ENCODE assay signal across 32 cellular contexts in genomic region chr3:188383763-188384162, GRCh38.
"Had no signal": no experiment of that assay in that cellular context is flagged by ENCODE, and none has a peak within 500 bp of the region (broad histone marks: within the 10 kb centered on the region; RNA-seq: fewer than 3 reads in every experiment).

No MANE protein-coding gene starts in this region.

- ATAC-seq: esophagus mucosa, heart left ventricle, left ventricle myocardium superior had no signal

- DNase-seq: activated CD4-positive, alpha-beta memory T cell treated with anti-CD3 and anti-CD28 coated beads for 36 hours; activated CD4-positive, CD25-positive, alpha-beta regulatory T cell treated with anti-CD3 and anti-CD28 coated beads, Interleukin-2, amount 50 U/mL, for 72 hours; activated CD8-positive, alpha-beta memory T cell treated with anti-CD3 and anti-CD28 coated beads, Interleukin-2, amount 50 U/mL, for 4 hours; activated effector memory CD4-positive, alpha-beta T cell treated with anti-CD3 and anti-CD28 coated beads, Interleukin-2, amount 50 U/mL, for 16 hours; activated naive CD4-positive, alpha-beta T cell treated with anti-CD3 and anti-CD28 coated beads, Interleukin-2, amount 10 ng/mL, durations not matched to agents 7 days and 5 days; activated naive CD8-positive, alpha-beta T cell treated with anti-CD3 and anti-CD28 coated beads, Interleukin-2, amount 10 ng/mL, durations not matched to agents 7 days and 5 days; activated T-cell treated with anti-CD3 and anti-CD28 coated beads, Interleukin-2, amount 50 U/mL, for 1 hour; brain microvascular endothelial cell; cortex of kidney; foreskin fibroblast; heart left ventricle; hypothalamus; immature natural killer cell; left ventricle myocardium superior; mammary epithelial cell; naive B cell; nephron progenitor cell; ovary; stimulated activated CD4-positive, alpha-beta T cell treated with anti-CD3 and anti-CD28 coated beads, Interleukin-15, amount 100 ng/mL, for 24 hours; stimulated activated CD4-positive, alpha-beta T cell treated with anti-CD3 and anti-CD28 coated beads, Interleukin-2, amount 100 ng/mL, for 24 hours; stimulated activated naive CD4-positive, alpha-beta T cell treated with Interleukin-2 at 50 U/mL for 16 hours; T-helper 1 cell; transverse colon; WERI-Rb-1 had no signal

- FAIRE-seq: astrocyte had no signal

- H3K27me3 Mint-ChIP-seq: activated CD4-positive, alpha-beta memory T cell treated with anti-CD3 and anti-CD28 coated beads for 36 hours; activated CD4-positive, alpha-beta T cell treated with anti-CD3 and anti-CD28 coated beads, Interleukin-2, amount 10 ng/mL, durations not matched to agents 24 days and 14 days; activated naive CD4-positive, alpha-beta T cell treated with anti-CD3 and anti-CD28 coated beads, Interleukin-2, amount 10 ng/mL, durations not matched to agents 7 days and 5 days; activated naive CD8-positive, alpha-beta T cell treated with anti-CD3 and anti-CD28 coated beads, Interleukin-2, amount 10 ng/mL, durations not matched to agents 7 days and 5 days; naive B cell; progenitor cell of endocrine pancreas had no signal

- H3K9me3 Mint-ChIP-seq: activated CD4-positive, alpha-beta memory T cell treated with anti-CD3 and anti-CD28 coated beads for 36 hours; activated naive CD4-positive, alpha-beta T cell treated with anti-CD3 and anti-CD28 coated beads, Interleukin-2, amount 10 ng/mL, durations not matched to agents 7 days and 5 days; immature natural killer cell; T-helper 2 cell treated with Interferon-gamma antibody and Interleukin-4, amounts not matched to agents 5 μg/mL and 100 μg/mL, for 36 hours had no signal

- H3K9me3 ChIP-seq: heart left ventricle, neutrophil, ovary, transverse colon had no signal

- H3K4me3 ChIP-seq: heart left ventricle, ovary, transverse colon had no signal

- H3K27ac Mint-ChIP-seq: activated CD4-positive, alpha-beta memory T cell treated with anti-CD3 and anti-CD28 coated beads for 36 hours; activated CD4-positive, alpha-beta T cell treated with anti-CD3 and anti-CD28 coated beads, Interleukin-2, amount 10 ng/mL, durations not matched to agents 24 days and 14 days; activated naive CD4-positive, alpha-beta T cell treated with anti-CD3 and anti-CD28 coated beads, Interleukin-2, amount 10 ng/mL, durations not matched to agents 7 days and 5 days; activated naive CD8-positive, alpha-beta T cell treated with anti-CD3 and anti-CD28 coated beads, Interleukin-2, amount 10 ng/mL, durations not matched to agents 7 days and 5 days; activated T-helper 1 cell treated with anti-CD3 and anti-CD28 coated beads, Interleukin-12 subunit alpha, Interleukin-12 subunit beta, Interleukin-2, Interleukin-4 antibody, amounts not matched to agents 30 ng/mL and 10 ng/mL and 1 ng/mL, durations not matched to agents 14 hours and 24 hours and 36 hours; mesothelial cell of epicardium; nephron progenitor cell; progenitor cell of endocrine pancreas had no signal

- H3K27me3 ChIP-seq: brain microvascular endothelial cell, heart left ventricle, neutrophil, ovary, transverse colon had no signal

- H3K27ac ChIP-seq: brain microvascular endothelial cell, neutrophil, ovary, transverse colon, WERI-Rb-1 had no signal

- H3K36me3 Mint-ChIP-seq: naive B cell had no signal

- H3K36me3 ChIP-seq: brain microvascular endothelial cell, heart left ventricle, neutrophil, ovary, transverse colon, WERI-Rb-1 had no signal

- H3K4me3 Mint-ChIP-seq: activated CD4-positive, alpha-beta memory T cell treated with anti-CD3 and anti-CD28 coated beads for 36 hours; activated CD4-positive, alpha-beta T cell treated with anti-CD3 and anti-CD28 coated beads, Interleukin-2, amount 10 ng/mL, durations not matched to agents 24 days and 14 days; activated naive CD4-positive, alpha-beta T cell treated with anti-CD3 and anti-CD28 coated beads, Interleukin-2, amount 10 ng/mL, durations not matched to agents 7 days and 5 days; activated naive CD8-positive, alpha-beta T cell treated with anti-CD3 and anti-CD28 coated beads, Interleukin-2, amount 10 ng/mL, durations not matched to agents 7 days and 5 days; activated T-helper 1 cell treated with anti-CD3 and anti-CD28 coated beads, Interleukin-12 subunit alpha, Interleukin-12 subunit beta, Interleukin-2, Interleukin-4 antibody, amounts not matched to agents 30 ng/mL and 10 ng/mL and 1 ng/mL, durations not matched to agents 14 hours and 24 hours and 36 hours; immature natural killer cell; mesothelial cell of epicardium; naive B cell; nephron progenitor cell; T-helper 2 cell treated with Interferon-gamma antibody and Interleukin-4, amounts not matched to agents 5 μg/mL and 100 μg/mL, for 36 hours had no signal
